In genomic region chr7:34928052-34928451, GRCh38 we compare ENCODE assay signal across 9 cellular contexts.
DNase-seq lines count a peak whose midpoint lies in the region; ATAC-seq, FAIRE-seq and TF ChIP-seq lines count a peak whose summit lies in the region.
"Had no signal": no experiment of that assay in that cellular context is flagged by ENCODE, and none has a peak within 500 bp of the region (broad histone marks: within the 10 kb centered on the region; RNA-seq: fewer than 3 reads in every experiment).

No MANE protein-coding gene starts in this region.

- peaks cover 5 to 14% of the 10 kb centered on the region in 2 donors for H3K36me3 Mint-ChIP-seq in CD4-positive, alpha-beta memory T cell
- H3K36me3 Mint-ChIP-seq in T-helper 17 cell (ENCODE audit: low read depth): peaks cover 6% of the 10 kb centered on the region

- intact Hi-C loops in CD4-positive, alpha-beta memory T cell (cut with micrococcal nuclease): loop anchor here (5.0 kb wide), 1 partner anchor 106 kb away; no protein-coding TSS in a partner anchor
- intact Hi-C loops in mucosa of descending colon (cut with DNase I, micrococcal nuclease): no loop called here

- no peaks in the 10 kb centered on the region for H3K36me3 ChIP-seq in CD4-positive, alpha-beta memory T cell (ENCODE audit: insufficient read depth, low read length)
- H3K36me3 ChIP-seq in mucosa of descending colon (ENCODE audit: low read depth): no peaks in the 10 kb centered on the region
- H3K36me3 ChIP-seq: right lobe of liver had no signal

- no peak overlapping the region for H3K4me3 Mint-ChIP-seq in CD4-positive, alpha-beta memory T cell
- no peak overlapping the region for H3K4me3 Mint-ChIP-seq in T-helper 17 cell

- peaks cover 0 to 1% (median 0%) of the 10 kb centered on the region in 8 donors for H3K9me3 Mint-ChIP-seq in CD4-positive, alpha-beta memory T cell

- H3K4me3 ChIP-seq in CD4-positive, alpha-beta memory T cell (ENCODE audit: low read length in 2 of 2): no peak overlapping the region
- H3K4me3 ChIP-seq in mucosa of descending colon: no peak overlapping the region
- H3K4me3 ChIP-seq: right lobe of liver had no signal

- ATAC-seq in HG03342 (IDR thresholded peaks at IDR 0.05; ENCODE audit: unreplicated experiment) (peak; percentile 75), T-helper 17 cell (peak; percentile 37), mucosa of descending colon (peak; percentile 41), GM21447 (IDR thresholded peaks at IDR 0.05; ENCODE audit: unreplicated experiment) (no peak)

- FAIRE-seq in GM19239 (lab: Jason Lieb, UNC): peak; percentile 83

- H3K27ac ChIP-seq in CD4-positive, alpha-beta memory T cell (ENCODE audit: low read depth, low read length): no peak overlapping the region
- no peak overlapping the region for H3K27ac ChIP-seq in caudate nucleus (ENCODE audit: low read depth, low read length)
- H3K27ac ChIP-seq: right lobe of liver had no signal

- TF ChIP-seq CTCF in mucosa of descending colon (IDR thresholded peaks at IDR 0.05): peak; percentile 22

- no peaks in the 10 kb centered on the region for H3K4me1 Mint-ChIP-seq in CD4-positive, alpha-beta memory T cell
- no peaks in the 10 kb centered on the region for H3K4me1 Mint-ChIP-seq in T-helper 17 cell

- H3K27me3 ChIP-seq in CD4-positive, alpha-beta memory T cell (ENCODE audit: insufficient read depth, low read length): no peaks in the 10 kb centered on the region
- H3K27me3 ChIP-seq: right lobe of liver had no signal

- CTCF ChIA-PET in CD4-positive, alpha-beta memory T cell (lab: Charles Lee; ENCODE audit: partially characterized antibody): interaction anchor here (1.0 kb wide), 1 partner anchor 103 kb away, joined by 3 read pairs; no protein-coding TSS in a partner anchor

- no peaks in the 10 kb centered on the region for H3K4me1 ChIP-seq in CD4-positive, alpha-beta memory T cell (ENCODE audit: insufficient read depth, low read length)
- no peaks in the 10 kb centered on the region for H3K4me1 ChIP-seq in mucosa of descending colon (ENCODE audit: low read depth)
- H3K4me1 ChIP-seq: right lobe of liver had no signal

- no peaks in the 10 kb centered on the region for H3K9me3 ChIP-seq in CD4-positive, alpha-beta memory T cell (ENCODE audit: control insufficient read depth in 1 of 2, low read length in 2 of 2)
- H3K9me3 ChIP-seq in T-helper 17 cell (ENCODE audit: control insufficient read depth, low read length, poor library complexity, severe bottlenecking) (no peaks in the 10 kb centered on the region), mucosa of descending colon (no peaks in the 10 kb centered on the region)
- H3K9me3 ChIP-seq: right lobe of liver had no signal

- no peaks in the 10 kb centered on the region for H3K27me3 Mint-ChIP-seq in CD4-positive, alpha-beta memory T cell
- no peaks in the 10 kb centered on the region for H3K27me3 Mint-ChIP-seq in T-helper 17 cell

- H3K27ac Mint-ChIP-seq in CD4-positive, alpha-beta memory T cell: no peak overlapping the region
- no peak overlapping the region for H3K27ac Mint-ChIP-seq in T-helper 17 cell

- POLR2A ChIA-PET in CD4-positive, alpha-beta memory T cell (lab: Charles Lee; ENCODE audit: partially characterized antibody): no interaction called here

- peak in 4 of 5 donors; percentile 3 to 26 (median 16) for DNase-seq in CD4-positive, alpha-beta memory T cell
- DNase-seq in GM19239 (ENCODE audit: insufficient read length, low spot score): no peak
- peak in 2 of 3 donors; percentile 10 to 17 for DNase-seq in T-helper 17 cell
- peak in 51 of 61 donors; percentile 1 to 77 (median 40) for DNase-seq in caudate nucleus (lab: John Stamatoyannopoulos, UW)
- DNase-seq in mucosa of descending colon: peak in 2 of 3 donors; percentile 63 to 68
- no peak for DNase-seq in central memory CD4-positive, alpha-beta T cell

Comparison
In these comparisons a context has a peak if more than half of its experiments do, and no peak if none do; other contexts are left out.
1. DNase-seq: peak in CD4-positive, alpha-beta memory T cell (4 of 5), T-helper 17 cell (2 of 3), caudate nucleus (51 of 61) and mucosa of descending colon (2 of 3); none in GM19239 (single experiment) and central memory CD4-positive, alpha-beta T cell (single experiment).